13 cellular contexts compared by ENCODE assay signal in genomic region chr9:112439171-112439570, GRCh38.
"Had no signal": no experiment of that assay in that cellular context is flagged by ENCODE, and none has a peak within 500 bp of the region (broad histone marks: within the 10 kb centered on the region; RNA-seq: fewer than 3 reads in every experiment).

No MANE protein-coding gene starts in this region.

- H3K27me3 Mint-ChIP-seq: activated naive CD8-positive, alpha-beta T cell treated with anti-CD3 and anti-CD28 coated beads for 36 hours had no signal

- H3K27me3 ChIP-seq: brain microvascular endothelial cell, hepatocyte had no signal

- ATAC-seq: activated CD4-positive, CD25-positive, alpha-beta regulatory T cell treated with anti-CD3 and anti-CD28 coated beads, Interleukin-2, amount 50 U/mL, for 24 hours; sciatic nerve had no signal

- H3K36me3 Mint-ChIP-seq: activated naive CD8-positive, alpha-beta T cell treated with anti-CD3 and anti-CD28 coated beads for 36 hours had no signal

- DNase-seq: activated gamma-delta T cell treated with Interleukin-2 at 50 U/mL for 16 hours; activated naive CD8-positive, alpha-beta T cell treated with anti-CD3 and anti-CD28 coated beads for 36 hours; activated T-cell treated with anti-CD3 and anti-CD28 coated beads, Interleukin-2, amount 50 U/mL, for 48 hours; brain microvascular endothelial cell; effector memory CD4-positive, alpha-beta T cell; mesendoderm; stimulated activated CD4-positive, alpha-beta T cell treated with anti-CD3 and anti-CD28 coated beads, Interleukin-2, amount 100 ng/mL, for 24 hours; stimulated activated naive CD4-positive, alpha-beta T cell; trophoblast cell had no signal

- H3K4me3 Mint-ChIP-seq: activated naive CD8-positive, alpha-beta T cell treated with anti-CD3 and anti-CD28 coated beads for 36 hours had no signal

- H3K9me3 Mint-ChIP-seq: activated naive CD8-positive, alpha-beta T cell treated with anti-CD3 and anti-CD28 coated beads for 36 hours had no signal

- H3K4me1 Mint-ChIP-seq: activated naive CD8-positive, alpha-beta T cell treated with anti-CD3 and anti-CD28 coated beads for 36 hours had no signal

- H3K27ac ChIP-seq: brain microvascular endothelial cell, epithelial cell of prostate, hepatocyte had no signal

- H3K4me3 ChIP-seq: hepatocyte had no signal

- H3K27ac Mint-ChIP-seq: activated naive CD8-positive, alpha-beta T cell treated with anti-CD3 and anti-CD28 coated beads for 36 hours had no signal
